ENCODE assay signal across 8 cellular contexts in genomic region chr3:180036678-180037455, GRCh38. TPM values are rescaled to one million over a fixed set of nuclear protein-coding genes. Genes with fewer than 3 reads are reported as not detected.
A peak's percentile ranks its signal among the peaks of the same experiment; 100 is the strongest.
DNase-seq lines count a peak whose midpoint lies in the region; ATAC-seq and FAIRE-seq lines count a peak whose summit lies in the region.

PEX5L (minus strand) TSS chr3:180036937; CDS start chr3:180036599, 338 bp downstream.

- H3K4me1 Mint-ChIP-seq in activated naive CD8-positive, alpha-beta T cell treated with anti-CD3 and anti-CD28 coated beads for 36 hours, result peaks cover 12% of the 10 kb centered on the region

- peak; percentile 74 for ATAC-seq in HG03196 (IDR thresholded peaks at IDR 0.05; ENCODE audit: unreplicated experiment)

- H3K4me3 Mint-ChIP-seq in activated naive CD8-positive, alpha-beta T cell treated with anti-CD3 and anti-CD28 coated beads for 36 hours, result peak within 1 kb of the TSS; percentile 70

- no peaks in the 10 kb centered on the region for H3K9me3 Mint-ChIP-seq in activated naive CD8-positive, alpha-beta T cell treated with anti-CD3 and anti-CD28 coated beads for 36 hours

- no peak within 1 kb of the TSS for H3K27ac Mint-ChIP-seq in activated naive CD8-positive, alpha-beta T cell treated with anti-CD3 and anti-CD28 coated beads for 36 hours

- peak within 1 kb of the TSS; percentile 49 for H3K4me3 ChIP-seq in skeletal muscle cell (ENCODE audit: low read depth, low read length)

- DNase-seq in C1 segment of cervical spinal cord (lab: John Stamatoyannopoulos, UW) (peak in 11 of 14 donors; percentile 38 to 86 (median 57)), GM19239 (ENCODE audit: insufficient read length, low spot score) (peak; percentile 72), NCI-H2227 treated with DMSO at 0.1 percent for 48 hours (lab: John Stamatoyannopoulos, UW) (peak; percentile 94), hypothalamus (lab: John Stamatoyannopoulos, UW) (peak in 48 of 51 donors; percentile 10 to 90 (median 58)), skeletal muscle cell (ENCODE audit: low read depth) (peak; percentile 14), MV-4-11 (lab: John Stamatoyannopoulos, UW) (no peak)
- DNase-seq in activated naive CD8-positive, alpha-beta T cell treated with anti-CD3 and anti-CD28 coated beads for 36 hours, result peak; percentile 59

- peak; percentile 66 for FAIRE-seq in GM19239 (lab: Jason Lieb, UNC)

- H3K36me3 Mint-ChIP-seq in activated naive CD8-positive, alpha-beta T cell treated with anti-CD3 and anti-CD28 coated beads for 36 hours, result no peaks in the 10 kb centered on the region

- H3K27me3 Mint-ChIP-seq in activated naive CD8-positive, alpha-beta T cell treated with anti-CD3 and anti-CD28 coated beads for 36 hours, result peaks cover 67% of the 10 kb centered on the region

RNA-seq across cellular contexts. Expression of gene PEX5L, which starts in this region (rescaled TPM):
- total RNA-seq in activated naive CD8-positive, alpha-beta T cell treated with anti-CD3 and anti-CD28 coated beads for 36 hours, result not detected

Comparison
In these comparisons a context has a peak if more than half of its experiments do, and no peak if none do; other contexts are left out.
1. Peak in DNase-seq in activated naive CD8-positive, alpha-beta T cell treated with anti-CD3 and anti-CD28 coated beads for 36 hours; RNA of the gene not detected or under 1 TPM.